In genomic region chr5:16855475-16855874, GRCh38 we compare ENCODE assay signal across 11 cellular contexts.
DNase-seq lines count a peak whose midpoint lies in the region; ATAC-seq and TF ChIP-seq lines count a peak whose summit lies in the region.
"Had no signal": no experiment of that assay in that cellular context is flagged by ENCODE, and none has a peak within 500 bp of the region (broad histone marks: within the 10 kb centered on the region; RNA-seq: fewer than 3 reads in every experiment).

No MANE protein-coding gene starts in this region.

- peaks cover 0 to 6% (median 4%) of the 10 kb centered on the region in 5 experiments for H3K9me3 Mint-ChIP-seq in brain

- no peak for TF ChIP-seq CTCF in brain (conservative IDR thresholded peaks at IDR 0.05)

- H3K36me3 Mint-ChIP-seq in brain = no peaks in the 10 kb centered on the region
- H3K36me3 Mint-ChIP-seq: CD8-positive, alpha-beta memory T cell had no signal

- peaks cover 82% of the 10 kb centered on the region for H3K4me1 Mint-ChIP-seq in brain
- H3K4me1 Mint-ChIP-seq: CD8-positive, alpha-beta memory T cell had no signal

- H3K4me3 Mint-ChIP-seq in brain = peak overlapping the region in 3 of 5 experiments; percentile 0 to 32 (median 29)
- H3K4me3 Mint-ChIP-seq: CD8-positive, alpha-beta memory T cell had no signal

- peak; percentile 61 for DNase-seq in COLO668 (lab: John Stamatoyannopoulos, UW; ENCODE audit: unreplicated experiment)
- peak; percentile 37 for DNase-seq in NCI-H2081 treated with DMSO at 0.1 percent for 48 hours (lab: John Stamatoyannopoulos, UW)
- peak; percentile 92 to 93 for DNase-seq in lung microvascular endothelial cell (ENCODE audit: low read depth in 2 of 2)
- no peak for DNase-seq in glomerular visceral epithelial cell (ENCODE audit: extremely low spot score)
- no peak for DNase-seq in DMS79 (lab: John Stamatoyannopoulos, UW)
- DNase-seq: activated T-cell treated with anti-CD3 and anti-CD28 coated beads for 4 hours; CD8-positive, alpha-beta memory T cell; NCI-H1436 had no signal

- no peaks in the 10 kb centered on the region for H3K27me3 Mint-ChIP-seq in brain

- H3K27ac Mint-ChIP-seq in brain = peak overlapping the region in 4 of 5 experiments; percentile 14 to 90 (median 41)
- H3K27ac Mint-ChIP-seq: CD8-positive, alpha-beta memory T cell had no signal

- ATAC-seq in HG03342 (IDR thresholded peaks at IDR 0.05; ENCODE audit: unreplicated experiment) = no peak
- no peak for ATAC-seq in HG02623 (IDR thresholded peaks at IDR 0.05; ENCODE audit: unreplicated experiment)

Comparison
In these comparisons a context has a peak if more than half of its experiments do, and no peak if none do; other contexts are left out.
1. DNase-seq: peak in COLO668 (single experiment), NCI-H2081 treated with DMSO at 0.1 percent for 48 hours (single experiment) and lung microvascular endothelial cell (2 of 2); none in glomerular visceral epithelial cell (single experiment) and DMS79 (single experiment).